In the genomic region with DNA sequence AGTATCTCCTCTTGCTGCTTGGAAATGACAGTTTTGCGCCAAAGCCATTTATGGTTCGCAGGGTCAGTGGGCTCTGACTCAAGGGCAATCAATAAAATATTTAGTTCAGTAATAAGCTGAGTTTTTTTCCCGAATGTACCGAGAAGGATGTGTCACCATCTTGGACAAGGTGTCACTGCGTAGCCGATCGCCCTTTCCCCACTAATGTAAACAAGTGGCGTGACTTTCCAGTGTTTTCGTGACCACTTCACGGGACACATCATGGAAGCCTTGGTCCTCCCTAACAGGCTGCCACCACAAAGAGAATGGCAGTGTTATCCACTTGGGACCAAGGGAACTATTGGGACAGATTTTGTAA, we compare ENCODE assay signal across 24 cellular contexts. TPM values are rescaled to one million over a fixed set of nuclear protein-coding genes. Genes with fewer than 3 reads are reported as not detected.
DNase-seq lines count a peak whose midpoint lies in the region; TF ChIP-seq lines count a peak whose summit lies in the region.
"Had no signal": no experiment of that assay in that cellular context is flagged by ENCODE, and none has a peak within 500 bp of the region (broad histone marks: within the 10 kb centered on the region; RNA-seq: fewer than 3 reads in every experiment).

No MANE protein-coding gene starts in this region.

- no peak overlapping the region for H3K27ac ChIP-seq in iPS DF 6.9 (ENCODE audit: low read length)
- H3K27ac ChIP-seq in neuronal stem cell (replicated peaks; ENCODE audit: low read length) = no peak overlapping the region
- H3K27ac ChIP-seq: heart right ventricle, spleen, uterus had no signal

- H3K4ac ChIP-seq in neuronal stem cell (ENCODE audit: low read length) = no peak overlapping the region

- H3K4me1 ChIP-seq in BE2C (peaks cover 46% of the 10 kb centered on the region), iPS DF 6.9 (ENCODE audit: control insufficient read depth, insufficient read depth, low read length) (peaks cover 8% of the 10 kb centered on the region), neuronal stem cell (ENCODE audit: control insufficient read depth in 2 of 2, insufficient read depth in 1 of 2, low read depth in 1 of 2, low read length in 2 of 2) (peaks cover 0 to 7% of the 10 kb centered on the region in 2 donors)
- H3K4me1 ChIP-seq: heart right ventricle, uterus had no signal

- H3K4me3 ChIP-seq in BE2C (ENCODE audit: low read depth, low read length) = peak overlapping the region; percentile 68
- peak overlapping the region; percentile 23 for H3K4me3 ChIP-seq in MG63
- H3K4me3 ChIP-seq in iPS DF 6.9 (ENCODE audit: low read length) = peak overlapping the region; percentile 38
- H3K4me3 ChIP-seq in neuronal stem cell (ENCODE audit: low read length in 2 of 2) = no peak overlapping the region
- H3K4me3 ChIP-seq: heart right ventricle, spleen, uterus had no signal

- no peak overlapping the region for H3K4me3 Mint-ChIP-seq in immature natural killer cell
- H3K4me3 Mint-ChIP-seq in activated naive CD8-positive, alpha-beta T cell treated with anti-CD3 and anti-CD28 coated beads for 36 hours = no peak overlapping the region
- H3K4me3 Mint-ChIP-seq: activated CD4-positive, alpha-beta T cell treated with anti-CD3 and anti-CD28 coated beads for 36 hours; activated naive CD8-positive, alpha-beta T cell; memory B cell; natural killer cell; stimulated activated naive CD8-positive, alpha-beta T cell treated with anti-CD3 and anti-CD28 coated beads, Interleukin-15, amount 100 ng/mL, for 72 hours had no signal

- H3K36me3 Mint-ChIP-seq in immature natural killer cell = no peaks in the 10 kb centered on the region
- no peaks in the 10 kb centered on the region for H3K36me3 Mint-ChIP-seq in activated naive CD8-positive, alpha-beta T cell treated with anti-CD3 and anti-CD28 coated beads for 36 hours
- H3K36me3 Mint-ChIP-seq: activated naive CD8-positive, alpha-beta T cell; CD14-positive monocyte; memory B cell had no signal

- peaks cover 2 to 64% (median 23%) of the 10 kb centered on the region in 6 donors for H3K9me3 Mint-ChIP-seq in immature natural killer cell
- H3K9me3 Mint-ChIP-seq in activated naive CD8-positive, alpha-beta T cell treated with anti-CD3 and anti-CD28 coated beads for 36 hours = peaks cover 4% of the 10 kb centered on the region

- H3K27ac Mint-ChIP-seq in immature natural killer cell = no peak overlapping the region
- H3K27ac Mint-ChIP-seq in activated naive CD8-positive, alpha-beta T cell treated with anti-CD3 and anti-CD28 coated beads for 36 hours = no peak overlapping the region
- H3K27ac Mint-ChIP-seq: activated CD4-positive, alpha-beta T cell treated with anti-CD3 and anti-CD28 coated beads for 36 hours; activated naive CD8-positive, alpha-beta T cell; CD14-positive monocyte; memory B cell; natural killer cell; stimulated activated naive CD8-positive, alpha-beta T cell treated with anti-CD3 and anti-CD28 coated beads, Interleukin-15, amount 100 ng/mL, for 72 hours had no signal

- peaks cover 10 to 16% (median 11%) of the 10 kb centered on the region in 3 donors for H3K27me3 Mint-ChIP-seq in immature natural killer cell (ENCODE audit: low read depth in 3 of 3)
- H3K27me3 Mint-ChIP-seq in activated naive CD8-positive, alpha-beta T cell treated with anti-CD3 and anti-CD28 coated beads for 36 hours = peaks cover 57% of the 10 kb centered on the region

- no peak overlapping the region for H4K91ac ChIP-seq in neuronal stem cell (ENCODE audit: low read depth, low read length, poor library complexity)

- no peak overlapping the region for H4K8ac ChIP-seq in neuronal stem cell (ENCODE audit: low read depth, low read length)

- no peak overlapping the region for H3K9ac ChIP-seq in neuronal stem cell (ENCODE audit: low read depth, low read length, poor library complexity)

- H3K4me2 ChIP-seq in neuronal stem cell (ENCODE audit: insufficient read depth, low read length, poor library complexity, severe bottlenecking) = peak overlapping the region; percentile 61

- DNase-seq in BE2C = no peak
- no peak for DNase-seq in MG63
- DNase-seq in iPS DF 6.9 (ENCODE audit: low read depth, low spot score) = no peak
- peak; percentile 31 for DNase-seq in neuronal stem cell (ENCODE audit: low spot score)
- DNase-seq in immature natural killer cell = no peak
- DNase-seq in HT-29 (ENCODE audit: low spot score) = no peak
- no peak for DNase-seq in NCI-H2029 treated with DMSO at 0.1 percent for 48 hours (lab: John Stamatoyannopoulos, UW)
- no peak for DNase-seq in activated naive CD8-positive, alpha-beta T cell treated with anti-CD3 and anti-CD28 coated beads for 36 hours
- DNase-seq: activated CD4-positive, alpha-beta T cell treated with anti-CD3 and anti-CD28 coated beads for 36 hours; cortex of kidney; DMS 273 treated with DMSO at 0.1 percent for 48 hours; GF-D8; heart right ventricle; natural killer cell; NCI-H1436 treated with DMSO at 0.1 percent for 48 hours; NCI-H69; SHP77; spleen; stimulated activated CD4-positive, alpha-beta T cell treated with anti-CD3 and anti-CD28 coated beads, Interleukin-4, amount 100 ng/mL, for 4 hours; stimulated activated naive CD8-positive, alpha-beta T cell treated with anti-CD3 and anti-CD28 coated beads, Interleukin-15, amount 100 ng/mL, for 72 hours; uterus had no signal

- peak; percentile 1; the same call in 1 of the 2 replicates for TF ChIP-seq CTCF in BE2C (IDR thresholded peaks at IDR 0.05; ENCODE audit: low read depth, low read length)

- no peak overlapping the region for H2BK12ac ChIP-seq in neuronal stem cell (ENCODE audit: low read length)

- H2BK120ac ChIP-seq in neuronal stem cell (ENCODE audit: low read depth, low read length) = no peak overlapping the region

- no peak overlapping the region for H2BK5ac ChIP-seq in neuronal stem cell (ENCODE audit: low read length)

- H3K23ac ChIP-seq in neuronal stem cell (ENCODE audit: low read depth, low read length, poor library complexity) = no peak overlapping the region

- no peak overlapping the region for H3K14ac ChIP-seq in neuronal stem cell (ENCODE audit: low read length)

- H3K36me3 ChIP-seq in BE2C = peaks cover 5% of the 10 kb centered on the region
- H3K36me3 ChIP-seq in MG63 = no peaks in the 10 kb centered on the region
- H3K36me3 ChIP-seq in iPS DF 6.9 (ENCODE audit: control insufficient read depth, insufficient read depth, low read length) = no peaks in the 10 kb centered on the region
- no peaks in the 10 kb centered on the region for H3K36me3 ChIP-seq in neuronal stem cell (replicated peaks in 1 of 2; ENCODE audit: control insufficient read depth in 2 of 2, insufficient read depth in 2 of 2, low read length in 2 of 2)
- H3K36me3 ChIP-seq: heart right ventricle, spleen, uterus had no signal

- no peak overlapping the region for H3K18ac ChIP-seq in neuronal stem cell (ENCODE audit: low read length)

- no peak overlapping the region for H2AK5ac ChIP-seq in neuronal stem cell (ENCODE audit: low read depth, low read length)

- H3K27me3 ChIP-seq in BE2C (no peaks in the 10 kb centered on the region), MG63 (peaks cover 3% of the 10 kb centered on the region; the same call in 1 of the 2 replicates), iPS DF 6.9 (ENCODE audit: control insufficient read depth, insufficient read depth, low read length) (peaks cover 51% of the 10 kb centered on the region), neuronal stem cell (ENCODE audit: control insufficient read depth in 3 of 3, insufficient read depth in 3 of 3, low read depth in 1 of 3, low read length in 3 of 3) (peaks cover 16 to 75% (median 51%) of the 10 kb centered on the region in 3 experiments)

- H2BK15ac ChIP-seq in neuronal stem cell (ENCODE audit: low read length) = no peak overlapping the region

- no peaks in the 10 kb centered on the region for H3K9me3 ChIP-seq in BE2C
- H3K9me3 ChIP-seq in MG63 = no peaks in the 10 kb centered on the region
- H3K9me3 ChIP-seq in iPS DF 6.9 (ENCODE audit: control insufficient read depth, insufficient read depth, low read length) = no peaks in the 10 kb centered on the region
- H3K9me3 ChIP-seq in neuronal stem cell (replicated peaks in 1 of 2; ENCODE audit: control insufficient read depth in 2 of 2, insufficient read depth in 1 of 2, low read depth in 1 of 2, low read length in 2 of 2) = no peaks in the 10 kb centered on the region
- H3K9me3 ChIP-seq: heart right ventricle, spleen, uterus had no signal

- peak overlapping the region; percentile 49 for H2AFZ ChIP-seq in neuronal stem cell (ENCODE audit: low read length)

- H3K79me1 ChIP-seq in neuronal stem cell (ENCODE audit: low read depth, low read length) = no peaks in the 10 kb centered on the region

- no peaks in the 10 kb centered on the region for H3K4me1 Mint-ChIP-seq in immature natural killer cell
- no peaks in the 10 kb centered on the region for H3K4me1 Mint-ChIP-seq in activated naive CD8-positive, alpha-beta T cell treated with anti-CD3 and anti-CD28 coated beads for 36 hours
- H3K4me1 Mint-ChIP-seq: activated CD4-positive, alpha-beta T cell treated with anti-CD3 and anti-CD28 coated beads for 36 hours; CD14-positive monocyte; memory B cell; natural killer cell; stimulated activated naive CD8-positive, alpha-beta T cell treated with anti-CD3 and anti-CD28 coated beads, Interleukin-15, amount 100 ng/mL, for 72 hours had no signal

- no CpG with 5 or more reads among the region's 10 CpGs for WGBS in iPS DF 6.9 (ENCODE audit: insufficient coverage, insufficient read length)
- WGBS in neuronal stem cell (ENCODE audit: extremely low coverage in 2 of 2, insufficient read length in 2 of 2, insufficient replicate concordance in 1 of 2), 2 donors = no CpG with 5 or more reads among the region's 10 CpGs

RNA-seq across cellular contexts. Expression of a gene that starts 16.4 kb away (rescaled TPM):
- 79.9 TPM for polyA plus RNA-seq in BE2C (2012; ENCODE audit: insufficient read depth, insufficient read length, low read depth)
- 0.20 and 1.2 TPM in 2 replicates for total RNA-seq in MG63 (2014; rRNA removed; shearing (Covaris generic); ENCODE audit: low replicate concordance)
- polyA plus RNA-seq in neuronal stem cell (2013, experiment 1 of 2) = not detected
- not detected for polyA plus RNA-seq in neuronal stem cell (2013, experiment 2 of 2)
- polyA plus RNA-seq in immature natural killer cell = not detected
- 13.2 and 15.3 TPM in 2 replicates for total RNA-seq in HT-29 (2014; rRNA removed; shearing (Covaris generic))
- not detected for total RNA-seq in activated naive CD8-positive, alpha-beta T cell treated with anti-CD3 and anti-CD28 coated beads for 36 hours
- total RNA-seq: activated CD4-positive, alpha-beta T cell treated with anti-CD3 and anti-CD28 coated beads for 36 hours; heart right ventricle; natural killer cell had no signal
- polyA plus RNA-seq: CD14-positive monocyte, heart right ventricle had no signal

Comparison
In these comparisons a context has a peak if more than half of its experiments do, and no peak if none do; other contexts are left out.
1. H3K4me3 ChIP-seq: peak in BE2C (single experiment), MG63 (single experiment) and iPS DF 6.9 (single experiment); none in neuronal stem cell (0 of 2).